In genomic region chr9:84699897-84700395, GRCh38 we compare ENCODE assay signal across 18 cellular contexts.
"Had no signal": no experiment of that assay in that cellular context is flagged by ENCODE, and none has a peak within 500 bp of the region (broad histone marks: within the 10 kb centered on the region; RNA-seq: fewer than 3 reads in every experiment).

No MANE protein-coding gene starts in this region.

- H3K27me3 ChIP-seq: spleen, thyroid gland had no signal

- H3K4me1 ChIP-seq: left ventricle myocardium inferior had no signal

- H3K4me3 ChIP-seq: left ventricle myocardium inferior, spleen, thyroid gland had no signal

- H3K9me3 ChIP-seq: left ventricle myocardium inferior, spleen, thyroid gland had no signal

- DNase-seq: activated CD4-positive, CD25-positive, alpha-beta regulatory T cell treated with anti-CD3 and anti-CD28 coated beads, Interleukin-2, amount 50 U/mL, for 72 hours; activated gamma-delta T cell treated with Interleukin-2 at 50 U/mL for 16 hours; activated T-cell treated with anti-CD3 and anti-CD28 coated beads, Interleukin-2, amount 50 U/mL, for 1 hour; dermis blood vessel endothelial cell; effector memory CD8-positive, alpha-beta T cell; glutamatergic neuron; hippocampal formation; kidney glomerular epithelial cell; left ventricle myocardium inferior; occipital lobe; spleen; stimulated activated CD4-positive, alpha-beta T cell treated with anti-CD3 and anti-CD28 coated beads, Interleukin-4, amount 100 ng/mL, for 24 hours; stimulated activated naive CD4-positive, alpha-beta T cell treated with Interleukin-2 at 50 U/mL for 16 hours; T-helper 1 cell; thyroid gland; WERI-Rb-1 had no signal

- H3K27ac ChIP-seq: left ventricle myocardium inferior, spleen, thyroid gland, WERI-Rb-1 had no signal

- H3K36me3 ChIP-seq: left ventricle myocardium inferior, spleen, thyroid gland, WERI-Rb-1 had no signal

- ATAC-seq: effector memory CD8-positive, alpha-beta T cell; esophagus mucosa; natural killer cell treated with Interleukin-12 subunit alpha and Interleukin-12 subunit beta and Interleukin-15 and Interleukin-18, amount 100 ng/mL, for 72 hours had no signal
